ENCODE assay signal across 8 cellular contexts in the genomic region with DNA sequence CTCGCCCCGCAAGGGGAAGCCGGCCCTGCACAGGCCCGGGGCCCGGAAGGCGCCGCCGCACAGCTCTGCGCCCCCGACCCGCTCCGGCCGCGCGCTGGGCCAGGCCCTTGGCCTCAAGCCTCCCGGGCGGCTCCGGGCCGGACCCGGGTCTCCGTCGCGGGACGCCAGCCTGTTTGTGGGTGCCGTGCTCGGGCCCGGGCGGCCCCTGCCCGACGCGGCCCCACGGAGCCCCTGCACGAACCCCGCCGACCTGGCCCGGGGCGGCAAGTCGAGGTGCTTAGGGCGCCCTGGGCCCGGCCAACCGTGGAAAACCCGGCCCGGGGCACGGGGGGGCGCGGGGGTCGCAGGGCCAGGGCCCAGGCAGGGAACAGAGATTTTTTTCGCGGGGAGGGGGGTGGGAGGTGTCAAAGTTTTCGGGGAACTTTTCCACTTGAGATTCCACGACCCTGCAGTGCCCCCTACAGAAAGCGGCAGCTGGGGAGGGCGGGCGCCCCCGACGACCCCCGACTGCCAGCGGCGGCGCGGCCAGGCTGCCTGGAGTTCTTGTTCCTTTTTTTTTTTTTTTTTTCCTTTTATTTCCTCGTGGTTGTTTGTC. TPM values are rescaled to one million over a fixed set of nuclear protein-coding genes. Genes with fewer than 3 reads are reported as not detected.
DNase-seq lines count a peak whose midpoint lies in the region; ATAC-seq and TF ChIP-seq lines count a peak whose summit lies in the region.

No MANE protein-coding gene starts in this region.

- H3K9me3 Mint-ChIP-seq in CD4-positive, CD25-positive, alpha-beta regulatory T cell = peaks cover 0 to 2% (median 0%) of the 10 kb centered on the region in 7 donors
- H3K9me3 Mint-ChIP-seq in T-helper 1 cell treated with Interleukin-12 subunit alpha and Interleukin-12 subunit beta and Interleukin-4 antibody, amounts not matched to agents 30 μg/mL and 1 μg/mL, for 36 hours = no peaks in the 10 kb centered on the region

- peak overlapping the region; percentile 98 to 99 (median 99) for H3K27ac Mint-ChIP-seq in CD4-positive, CD25-positive, alpha-beta regulatory T cell
- H3K27ac Mint-ChIP-seq in T-helper 1 cell treated with Interleukin-12 subunit alpha and Interleukin-12 subunit beta and Interleukin-4 antibody, amounts not matched to agents 30 μg/mL and 1 μg/mL, for 36 hours = peak overlapping the region; percentile 97

- peak; percentile 19 to 67 (median 46) for DNase-seq in CD4-positive, CD25-positive, alpha-beta regulatory T cell
- no peak for DNase-seq in HAP-1 (ENCODE audit: low spot score in 2 of 2)
- DNase-seq in mammary epithelial cell = no peak
- DNase-seq in left lung = peak; percentile 44 to 88
- DNase-seq in stimulated activated naive CD4-positive, alpha-beta T cell treated with Interleukin-2 at 50 U/mL for 16 hours (lab: John Stamatoyannopoulos, UW) = peak; percentile 37

- peak overlapping the region; percentile 94 for H2AFZ ChIP-seq in mammary epithelial cell (ENCODE audit: low read depth, low read length)

- peaks cover 35% of the 10 kb centered on the region for H3K4me1 ChIP-seq in CD4-positive, CD25-positive, alpha-beta regulatory T cell (ENCODE audit: control insufficient read depth, insufficient read depth, low read length, poor library complexity, severe bottlenecking)
- H3K4me1 ChIP-seq in HAP-1 (peaks cover 14% of the 10 kb centered on the region), mammary epithelial cell (ENCODE audit: insufficient read depth, low read length) (peaks cover 22% of the 10 kb centered on the region), left lung (peaks cover 23 to 34% of the 10 kb centered on the region in 2 donors)

- H3K27me3 Mint-ChIP-seq in CD4-positive, CD25-positive, alpha-beta regulatory T cell = peaks cover 7% of the 10 kb centered on the region
- H3K27me3 Mint-ChIP-seq in T-helper 1 cell treated with Interleukin-12 subunit alpha and Interleukin-12 subunit beta and Interleukin-4 antibody, amounts not matched to agents 30 μg/mL and 1 μg/mL, for 36 hours (ENCODE audit: low read depth) = no peaks in the 10 kb centered on the region

- peaks cover under 1% of the 10 kb centered on the region for H3K36me3 ChIP-seq in CD4-positive, CD25-positive, alpha-beta regulatory T cell (ENCODE audit: control insufficient read depth, insufficient read depth, low read length)
- H3K36me3 ChIP-seq in HAP-1 (replicated peaks) (0 out of 2 replicates have a peak, but pooled peaks cover 8% of the 10 kb centered on the region), mammary epithelial cell (ENCODE audit: insufficient read depth, low read length) (peaks cover 4% of the 10 kb centered on the region), left lung (no peaks in the 10 kb centered on the region)

- H3K36me3 Mint-ChIP-seq in CD4-positive, CD25-positive, alpha-beta regulatory T cell = no peaks in the 10 kb centered on the region
- peaks cover 16% of the 10 kb centered on the region for H3K36me3 Mint-ChIP-seq in T-helper 1 cell treated with Interleukin-12 subunit alpha and Interleukin-12 subunit beta and Interleukin-4 antibody, amounts not matched to agents 30 μg/mL and 1 μg/mL, for 36 hours (ENCODE audit: low read depth)

- no peak for TF ChIP-seq CTCF in mammary epithelial cell (conservative IDR thresholded peaks at IDR 0.05 in 1 of 2, IDR thresholded peaks at IDR 0.05 in 1 of 2; ENCODE audit: extremely low read depth in 1 of 2, insufficient read depth in 1 of 2, low read depth in 1 of 2, low read length in 2 of 2)
- TF ChIP-seq CTCF in left lung (IDR thresholded peaks at IDR 0.05) = no peak

- peak; percentile 4 to 7 for ATAC-seq in CD4-positive, CD25-positive, alpha-beta regulatory T cell (ENCODE audit: low read depth in 2 of 2)
- ATAC-seq in left lung = peak; percentile 15
- ATAC-seq in HG03469 (IDR thresholded peaks at IDR 0.05; ENCODE audit: unreplicated experiment) = no peak
- ATAC-seq in GM21576 (IDR thresholded peaks at IDR 0.05; ENCODE audit: unreplicated experiment) = no peak

- H3K4me1 Mint-ChIP-seq in CD4-positive, CD25-positive, alpha-beta regulatory T cell = peaks cover 4 to 23% (median 12%) of the 10 kb centered on the region in 4 donors
- H3K4me1 Mint-ChIP-seq in T-helper 1 cell treated with Interleukin-12 subunit alpha and Interleukin-12 subunit beta and Interleukin-4 antibody, amounts not matched to agents 30 μg/mL and 1 μg/mL, for 36 hours (ENCODE audit: low read depth) = peaks cover 13% of the 10 kb centered on the region

- no peak overlapping the region for H3K9ac ChIP-seq in mammary epithelial cell (ENCODE audit: insufficient read depth, low read length)

- peak overlapping the region; percentile 96 for H3K27ac ChIP-seq in CD4-positive, CD25-positive, alpha-beta regulatory T cell (ENCODE audit: insufficient read depth, low read length, poor library complexity, severe bottlenecking)
- peak overlapping the region; percentile 84 for H3K27ac ChIP-seq in mammary epithelial cell (ENCODE audit: insufficient read depth, low read depth, low read length)
- peak overlapping the region; percentile 94 to 95 for H3K27ac ChIP-seq in left lung

- no peaks in the 10 kb centered on the region for H4K20me1 ChIP-seq in mammary epithelial cell (ENCODE audit: insufficient read depth, low read length)

- no peaks in the 10 kb centered on the region for H3K27me3 ChIP-seq in CD4-positive, CD25-positive, alpha-beta regulatory T cell (ENCODE audit: control insufficient read depth, insufficient read depth, low read length)
- H3K27me3 ChIP-seq in HAP-1 (ENCODE audit: low read depth) (no peaks in the 10 kb centered on the region), mammary epithelial cell (ENCODE audit: insufficient read depth, low read length) (no peaks in the 10 kb centered on the region), left lung (peaks cover 0 to 8% of the 10 kb centered on the region in 2 donors)

- in situ Hi-C loops in HAP-1 (cut with MboI; ENCODE audit: low sequenced_read_pairs) = no loop called here
- in situ Hi-C loops in mammary epithelial cell (cut with MboI; ENCODE audit: low sequenced_read_pairs in 2 of 2) = no loop called here

- no peaks in the 10 kb centered on the region for H3K9me3 ChIP-seq in CD4-positive, CD25-positive, alpha-beta regulatory T cell (ENCODE audit: control insufficient read depth in 2 of 2, low read length in 2 of 2)
- no peaks in the 10 kb centered on the region for H3K9me3 ChIP-seq in HAP-1
- H3K9me3 ChIP-seq in mammary epithelial cell (replicated peaks; ENCODE audit: insufficient read depth, low read length) = no peaks in the 10 kb centered on the region
- H3K9me3 ChIP-seq in left lung = no peaks in the 10 kb centered on the region

- dilution Hi-C loops in mammary epithelial cell (cut with HindIII; ENCODE audit: low sequenced_read_pairs) = no loop called here

- no TSS peak for BruUV-seq in mammary epithelial cell (replicated peaks; lab: Mats Ljungman, UMichigan)

- peaks cover 43% of the 10 kb centered on the region for H3K79me2 ChIP-seq in mammary epithelial cell (ENCODE audit: insufficient read depth, low read length)

- H3K4me2 ChIP-seq in mammary epithelial cell (ENCODE audit: insufficient read depth, low read depth, low read length) = peak overlapping the region; percentile 93

- intact Hi-C loops in mammary epithelial cell (cut with micrococcal nuclease) (loop anchor here (2.0 to 5.0 kb wide), 5 partner anchors 93 to 338 kb away; partner anchors contain the start of genes GNAS and GNAS-AS1), left lung (cut with DNase I) (no loop called here)

- H3K4me3 Mint-ChIP-seq in CD4-positive, CD25-positive, alpha-beta regulatory T cell = peak overlapping the region; percentile 95 to 99 (median 98)
- peak overlapping the region; percentile 98 for H3K4me3 Mint-ChIP-seq in T-helper 1 cell treated with Interleukin-12 subunit alpha and Interleukin-12 subunit beta and Interleukin-4 antibody, amounts not matched to agents 30 μg/mL and 1 μg/mL, for 36 hours

- WGBS in mammary epithelial cell (ENCODE audit: low coverage, missing lambda C conversion rate) = 10% methylated on average over 2 of the region's 62 CpGs

- CTCF ChIA-PET in mammary epithelial cell (lab: Charles Lee; ENCODE audit: low non-redundant PET) = no interaction called here

- peak overlapping the region; percentile 90 for H3K4me3 ChIP-seq in CD4-positive, CD25-positive, alpha-beta regulatory T cell (ENCODE audit: low read depth, low read length)
- peak overlapping the region; percentile 89 for H3K4me3 ChIP-seq in HAP-1
- peak overlapping the region; percentile 77 to 93 (median 91) for H3K4me3 ChIP-seq in mammary epithelial cell (replicated peaks in 1 of 3; ENCODE audit: insufficient read depth in 1 of 3, low read depth in 2 of 3, low read length in 3 of 3)
- peak overlapping the region; percentile 83 to 97 for H3K4me3 ChIP-seq in left lung

RNA-seq across cellular contexts. Expression of gene STX16, which starts 0.8 kb away (rescaled TPM):
- 190 TPM for total RNA-seq in CD4-positive, CD25-positive, alpha-beta regulatory T cell
- 10 to 100 TPM; 22.8 to 27.5 (median 26.1) TPM for polyA plus RNA-seq in CD4-positive, CD25-positive, alpha-beta regulatory T cell
- total RNA-seq in mammary epithelial cell = 10 to 100 TPM; 34.7 to 71.7 TPM
- 29.5 TPM for polyA plus RNA-seq in mammary epithelial cell
- polyA minus RNA-seq in mammary epithelial cell = 34.2 TPM
- total RNA-seq in left lung = 10 to 100 TPM; 50.4 to 58.0 TPM

RNA-seq across cellular contexts. Expression of gene NPEPL1, which starts 42.3 kb away (rescaled TPM):
- 62.2 TPM for total RNA-seq in CD4-positive, CD25-positive, alpha-beta regulatory T cell
- 10 to 100 TPM in 1 of 4 donors, 1 to 10 TPM in 3; 7.7 to 10.7 (median 8.0) TPM for polyA plus RNA-seq in CD4-positive, CD25-positive, alpha-beta regulatory T cell
- total RNA-seq in mammary epithelial cell (10 to 100 TPM; 16.2 to 17.0 TPM), left lung (10 to 100 TPM; 25.1 to 30.8 TPM)
- 1.0 TPM for polyA plus RNA-seq in mammary epithelial cell
- polyA minus RNA-seq in mammary epithelial cell = 1.4 TPM

Comparison
In these comparisons a context has a peak if more than half of its experiments do, and no peak if none do; other contexts are left out.
1. ATAC-seq: peak in CD4-positive, CD25-positive, alpha-beta regulatory T cell (2 of 2) and left lung (single experiment); none in HG03469 (single experiment) and GM21576 (single experiment).
2. DNase-seq: peak in CD4-positive, CD25-positive, alpha-beta regulatory T cell (3 of 3), left lung (2 of 2) and stimulated activated naive CD4-positive, alpha-beta T cell treated with Interleukin-2 at 50 U/mL for 16 hours (single experiment); none in HAP-1 (0 of 2) and mammary epithelial cell (single experiment).
3. Peak in every context shown above with its lines, with median percentiles within 50 percentile points of each other: H3K27ac ChIP-seq and H3K4me3 ChIP-seq.